ENCODE assay signal across 1 cellular context in genomic region chr13:27639186-27639585, GRCh38.
TF ChIP-seq lines count a peak whose summit lies in the region.

No MANE protein-coding gene starts in this region.

TF ChIP-seq in SK-N-SH, 30 proteins besides CTCF, POLR2A, EP300 and RAD21 (continued from another document):
- TF ChIP-seq, protein P1, sequence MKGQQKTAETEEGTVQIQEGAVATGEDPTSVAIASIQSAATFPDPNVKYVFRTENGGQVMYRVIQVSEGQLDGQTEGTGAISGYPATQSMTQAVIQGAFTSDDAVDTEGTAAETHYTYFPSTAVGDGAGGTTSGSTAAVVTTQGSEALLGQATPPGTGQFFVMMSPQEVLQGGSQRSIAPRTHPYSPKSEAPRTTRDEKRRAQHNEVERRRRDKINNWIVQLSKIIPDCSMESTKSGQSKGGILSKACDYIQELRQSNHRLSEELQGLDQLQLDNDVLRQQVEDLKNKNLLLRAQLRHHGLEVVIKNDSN (IDR thresholded peaks at IDR 0.05; ENCODE audit: borderline replicate concordance, low read depth) = no peak
- TF ChIP-seq POLR2AphosphoS5 (IDR thresholded peaks at IDR 0.05; ENCODE audit: low read depth, low read length) (no peak), SMC3 (IDR thresholded peaks at IDR 0.05; ENCODE audit: low read depth, low read length) (no peak), YY1 (IDR thresholded peaks at IDR 0.05; ENCODE audit: low read depth) (no peak)
